ENCODE assay signal across 8 cellular contexts in genomic region chr17:44115585-44116415, GRCh38. TPM values are rescaled to one million over a fixed set of nuclear protein-coding genes. Genes with fewer than 3 reads are reported as not detected.
DNase-seq lines count a peak whose midpoint lies in the region; ATAC-seq and TF ChIP-seq lines count a peak whose summit lies in the region.

No MANE protein-coding gene starts in this region.

- H3K27me3 ChIP-seq in cardiac muscle cell (no peaks in the 10 kb centered on the region), RWPE2 (ENCODE audit: insufficient read depth, poor library complexity, severe bottlenecking) (no peaks in the 10 kb centered on the region)

- peak; percentile 85 for TF ChIP-seq CTCF in cardiac muscle cell (IDR thresholded peaks at IDR 0.05; ENCODE audit: low read depth, low read length)
- peak; percentile 74 for TF ChIP-seq CTCF in RWPE2 (IDR thresholded peaks at IDR 0.05; ENCODE audit: poor library complexity, severe bottlenecking)

- H3K36me3 ChIP-seq in cardiac muscle cell (no peaks in the 10 kb centered on the region), RWPE2 (ENCODE audit: low read depth) (no peaks in the 10 kb centered on the region)

- H3K27ac ChIP-seq in cardiac muscle cell = peak overlapping the region; percentile 20
- no peak overlapping the region for H3K27ac ChIP-seq in RWPE2 (ENCODE audit: poor library complexity, severe bottlenecking)

- DNase-seq in cardiac muscle cell (ENCODE audit: low read depth in 1 of 2, low spot score in 1 of 2) (peak; percentile 54 to 61), Right ventricle myocardium inferior (ENCODE audit: missing footprints) (no peak), RWPE2 (ENCODE audit: low spot score) (no peak), epidermal melanocyte (ENCODE audit: insufficient read length, low spot score) (peak; percentile 43), retina (peak; percentile 58), mucosa of gallbladder (ENCODE audit: low spot score) (no peak), activated gamma-delta T cell (lab: John Stamatoyannopoulos, UW) (no peak), HPDE6-E6E7 (ENCODE audit: extremely low spot score) (no peak)

- H3K9me3 ChIP-seq in cardiac muscle cell (ENCODE audit: low read depth) = no peaks in the 10 kb centered on the region
- H3K9me3 ChIP-seq in RWPE2 (ENCODE audit: severe bottlenecking) = no peaks in the 10 kb centered on the region

- H3K4me1 ChIP-seq in cardiac muscle cell (ENCODE audit: low read depth) = peaks cover 48% of the 10 kb centered on the region
- peaks cover 2% of the 10 kb centered on the region for H3K4me1 ChIP-seq in RWPE2 (ENCODE audit: insufficient read depth, poor library complexity, severe bottlenecking)

- intact Hi-C loops in Right ventricle myocardium inferior (cut with DNase I) = no loop called here

- ATAC-seq in Right ventricle myocardium inferior = no peak
- no peak for ATAC-seq in RWPE2 (ENCODE audit: low read depth)

- H3K4me3 ChIP-seq in cardiac muscle cell (no peak overlapping the region), RWPE2 (ENCODE audit: severe bottlenecking) (no peak overlapping the region)

RNA-seq across cellular contexts. Expression of gene HDAC5, which starts 7.6 kb away (rescaled TPM):
- total RNA-seq in cardiac muscle cell = 164 and 300 TPM in 2 replicates
- polyA plus RNA-seq in cardiac muscle cell = 94.1 and 209 TPM in 2 replicates
- 67.5 TPM for total RNA-seq in Right ventricle myocardium inferior
- 87.4 TPM for total RNA-seq in mucosa of gallbladder

RNA-seq across cellular contexts. Expression of gene HROB, which starts 25.9 kb away (rescaled TPM):
- total RNA-seq in cardiac muscle cell (3.6 and 9.6 TPM in 2 replicates), Right ventricle myocardium inferior (2.0 TPM), mucosa of gallbladder (1.0 TPM)
- polyA plus RNA-seq in cardiac muscle cell = 7.8 and 15.6 TPM in 2 replicates

RNA-seq across cellular contexts. Expression of gene G6PC3, which starts 45.3 kb away (rescaled TPM):
- total RNA-seq in cardiac muscle cell = 93.1 and 95.3 TPM in 2 replicates
- 162 and 234 TPM in 2 replicates for polyA plus RNA-seq in cardiac muscle cell
- 30.4 TPM for total RNA-seq in Right ventricle myocardium inferior
- total RNA-seq in mucosa of gallbladder = 62.3 TPM

RNA-seq across cellular contexts. Expression of gene LSM12, which starts 49.3 kb away (rescaled TPM):
- total RNA-seq in cardiac muscle cell (31.0 and 45.3 TPM in 2 replicates), Right ventricle myocardium inferior (47.6 TPM), mucosa of gallbladder (47.3 TPM)
- polyA plus RNA-seq in cardiac muscle cell = 46.5 and 60.7 TPM in 2 replicates

RNA-seq across cellular contexts. Expression of gene ASB16, which starts 54.7 kb away (rescaled TPM):
- total RNA-seq in cardiac muscle cell (3.1 and 6.4 TPM in 2 replicates), Right ventricle myocardium inferior (14.5 TPM), mucosa of gallbladder (0.58 TPM)
- 5.5 and 6.4 TPM in 2 replicates for polyA plus RNA-seq in cardiac muscle cell

Comparison
In these comparisons a context has a peak if more than half of its experiments do, and no peak if none do; other contexts are left out.
1. DNase-seq: peak in cardiac muscle cell (2 of 2), epidermal melanocyte (single experiment) and retina (single experiment); none in Right ventricle myocardium inferior (single experiment), RWPE2 (single experiment), mucosa of gallbladder (single experiment), activated gamma-delta T cell (single experiment) and HPDE6-E6E7 (single experiment).